ENCODE assay signal across 8 cellular contexts in the genomic region with DNA sequence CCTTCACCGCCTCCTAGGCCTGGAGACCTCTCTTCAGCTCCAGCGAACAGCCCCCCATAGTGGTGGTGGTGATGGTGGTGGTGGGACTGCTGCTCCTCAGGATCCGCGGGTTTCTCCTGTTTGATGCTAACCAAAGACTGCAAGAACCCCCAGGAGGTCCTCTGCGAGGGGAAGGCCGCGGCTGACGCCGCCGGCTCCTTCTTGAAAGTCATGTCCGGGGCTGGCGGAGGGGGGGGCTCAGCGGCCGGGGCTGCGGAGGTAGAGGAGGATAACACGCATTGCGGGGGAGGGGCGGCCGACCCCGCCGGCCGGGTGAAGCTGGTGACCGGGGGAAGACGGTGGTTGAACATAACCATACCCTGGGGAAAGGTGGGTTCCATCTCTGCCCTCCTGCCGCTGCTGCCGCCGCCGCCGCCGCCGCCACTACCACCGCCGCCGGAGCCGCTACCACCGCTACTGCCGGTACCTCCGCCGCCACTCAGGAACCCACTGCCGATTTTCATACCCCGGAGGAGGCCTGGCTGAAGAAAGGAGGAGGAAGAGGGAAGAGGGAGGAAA. TPM values are rescaled to one million over a fixed set of nuclear protein-coding genes. Genes with fewer than 3 reads are reported as not detected.
DNase-seq lines count a peak whose midpoint lies in the region; FAIRE-seq and TF ChIP-seq lines count a peak whose summit lies in the region.

No MANE protein-coding gene starts in this region.

- H3K27me3 Mint-ChIP-seq in HFFc6 (ENCODE audit: insufficient read depth) (peaks cover 2% of the 10 kb centered on the region), immature natural killer cell (ENCODE audit: low read depth in 3 of 3) (peaks cover 4 to 18% (median 6%) of the 10 kb centered on the region in 3 donors)

- TF ChIP-seq POLR2A in GM12891 (IDR thresholded peaks at IDR 0.05; ENCODE audit: low read depth, low read length) = no peak

- no peak for FAIRE-seq in GM12891 (lab: Jason Lieb, UNC)

- peaks cover 48% of the 10 kb centered on the region for H3K36me3 Mint-ChIP-seq in HFFc6 (ENCODE audit: low read depth)
- H3K36me3 Mint-ChIP-seq in immature natural killer cell = peaks cover 13 to 22% (median 19%) of the 10 kb centered on the region in 3 donors

- TF ChIP-seq CTCF in HFFc6 (IDR thresholded peaks at IDR 0.05) = peak; percentile 16; the same call in 1 of the 2 replicates

- DNase-seq in GM12891 (ENCODE audit: insufficient read length, low spot score) = peak; percentile 16
- DNase-seq in HFFc6 = no peak
- peak; percentile 31 for DNase-seq in RPMI8226
- DNase-seq in astrocyte of the hippocampus (ENCODE audit: low read depth, low spot score) = peak; percentile 69
- no peak for DNase-seq in immature natural killer cell
- DNase-seq in stimulated activated CD4-positive, alpha-beta T cell treated with anti-CD3 and anti-CD28 coated beads, Interleukin-1b, Interleukin-23, amount 100 ng/mL, for 4 hours (ENCODE audit: low read depth in 2 of 2) = peak; percentile 23 to 32
- DNase-seq in HuH-7.5 (ENCODE audit: low spot score) = no peak
- no peak for DNase-seq in GM19240 (ENCODE audit: insufficient read length, low spot score)

- H3K4me1 Mint-ChIP-seq in HFFc6 (ENCODE audit: low read depth) (peaks cover 77% of the 10 kb centered on the region), immature natural killer cell (peaks cover 48 to 61% of the 10 kb centered on the region in 2 donors)

- H3K4me3 Mint-ChIP-seq in HFFc6 (peak overlapping the region; percentile 92), immature natural killer cell (peak overlapping the region; percentile 96 to 99 (median 99))

- peaks cover 35% of the 10 kb centered on the region for H3K9me3 Mint-ChIP-seq in HFFc6
- H3K9me3 Mint-ChIP-seq in immature natural killer cell = peaks cover 0 to 2% (median 0%) of the 10 kb centered on the region in 6 donors

- H3K27ac Mint-ChIP-seq in HFFc6 (peak overlapping the region; percentile 92), immature natural killer cell (peak overlapping the region; percentile 86 to 98 (median 96))

TF ChIP-seq in GM12891, 5 proteins besides CTCF, POLR2A, EP300 and RAD21:
- TF ChIP-seq POLR2AphosphoS5 (IDR thresholded peaks at IDR 0.05; ENCODE audit: low read depth, low read length) = no peak
- no peak for TF ChIP-seq PAX5 (IDR thresholded peaks at IDR 0.05; ENCODE audit: insufficient read depth, low read length, severe bottlenecking)
- TF ChIP-seq SPI1 (IDR thresholded peaks at IDR 0.05; ENCODE audit: low read depth, low read length) = no peak
- no peak for TF ChIP-seq TAF1 (IDR thresholded peaks at IDR 0.05; ENCODE audit: low read depth, low read length)
- no peak for TF ChIP-seq POU2F2 (IDR thresholded peaks at IDR 0.05; ENCODE audit: low read depth, low read length)

RNA-seq across cellular contexts. Expression of a gene that starts 0.6 kb away (rescaled TPM):
- polyA plus RNA-seq in GM12891 (2012; ENCODE audit: low read depth, missing spikeins) = 11.9 TPM
- 10 to 100 TPM; 37.2 to 50.7 (median 43.9) TPM for total RNA-seq in HFFc6 (2021; fragmentation: NEBNext Ultra II Directional; extraction: Animal tissue kit (Norgen Biotek cat#: 25700))
- polyA plus RNA-seq in immature natural killer cell = 10 to 100 TPM; 15.3 to 33.3 (median 27.3) TPM

Comparison
In these comparisons a context has a peak if more than half of its experiments do, and no peak if none do; other contexts are left out.
1. DNase-seq: peak in GM12891 (single experiment), RPMI8226 (single experiment), astrocyte of the hippocampus (single experiment) and stimulated activated CD4-positive, alpha-beta T cell treated with anti-CD3 and anti-CD28 coated beads, Interleukin-1b, Interleukin-23, amount 100 ng/mL, for 4 hours (2 of 2); none in HFFc6 (single experiment), immature natural killer cell (0 of 3), HuH-7.5 (single experiment) and GM19240 (single experiment).